Comparison of ENCODE assay signal across 1 cellular context in genomic region chr4:51867689-51868448, GRCh38.
TF ChIP-seq lines count a peak whose summit lies in the region.

No MANE protein-coding gene starts in this region.

TF ChIP-seq in H1, 55 proteins besides CTCF, POLR2A, EP300 and RAD21:
- TF ChIP-seq TEAD4 (IDR thresholded peaks at IDR 0.05; ENCODE audit: low read depth, low read length), result no peak
- TF ChIP-seq SAP30 (IDR thresholded peaks at IDR 0.05; ENCODE audit: insufficient read depth, insufficient replicate concordance, low read length), result no peak
- TF ChIP-seq ATF3 (IDR thresholded peaks at IDR 0.05; ENCODE audit: insufficient read depth, low read depth, low read length), result no peak
- TF ChIP-seq E2F6 (IDR thresholded peaks at IDR 0.05), result no peak
- TF ChIP-seq KDM1A (IDR thresholded peaks at IDR 0.05; ENCODE audit: borderline replicate concordance, low read length), result no peak
- TF ChIP-seq HDAC2 (IDR thresholded peaks at IDR 0.05; ENCODE audit: borderline replicate concordance in 1 of 2, low read depth in 2 of 2, low read length in 2 of 2), result no peak
- no peak for TF ChIP-seq SP4 (IDR thresholded peaks at IDR 0.05; ENCODE audit: low read length)
- TF ChIP-seq SIN3A (conservative IDR thresholded peaks at IDR 0.05 in 1 of 2, IDR thresholded peaks at IDR 0.05 in 1 of 2; ENCODE audit: low read depth in 1 of 2, low read length in 2 of 2), result no peak
- TF ChIP-seq CREB1 (IDR thresholded peaks at IDR 0.05), result no peak
TF ChIP-seq in H1: peak in this region for 0.
